In genomic region chr10:112448903-112449302, GRCh38 we compare ENCODE assay signal across 13 cellular contexts. TPM values are rescaled to one million over a fixed set of nuclear protein-coding genes. Genes with fewer than 3 reads are reported as not detected.
DNase-seq lines count a peak whose midpoint lies in the region; ATAC-seq, FAIRE-seq and TF ChIP-seq lines count a peak whose summit lies in the region.
"Had no signal": no experiment of that assay in that cellular context is flagged by ENCODE, and none has a peak within 500 bp of the region (broad histone marks: within the 10 kb centered on the region; RNA-seq: fewer than 3 reads in every experiment).

No MANE protein-coding gene starts in this region.

- peak overlapping the region; percentile 12 for H3K4me3 Mint-ChIP-seq in activated naive CD4-positive, alpha-beta T cell treated with anti-CD3 and anti-CD28 coated beads, Interleukin-2, amount 10 ng/mL, durations not matched to agents 7 days and 5 days
- H3K4me3 Mint-ChIP-seq in stimulated activated naive CD8-positive, alpha-beta T cell treated with anti-CD3 and anti-CD28 coated beads, Interleukin-15, amount 100 ng/mL, for 72 hours, result peak overlapping the region; percentile 44 to 97

- no TSS peak for BruUV-seq in GM12878 (replicated peaks; lab: Mats Ljungman, UMichigan)

- no peak for ATAC-seq in GM12878
- no peak for ATAC-seq in stimulated activated naive CD8-positive, alpha-beta T cell treated with anti-CD3 and anti-CD28 coated beads, Interleukin-15, amount 100 ng/mL, for 72 hours
- no peak for ATAC-seq in GM21529 (IDR thresholded peaks at IDR 0.05; ENCODE audit: unreplicated experiment)
- no peak for ATAC-seq in HG02870 (IDR thresholded peaks at IDR 0.05; ENCODE audit: unreplicated experiment)
- ATAC-seq: lower lobe of right lung had no signal

- H3K27me3 Mint-ChIP-seq in activated naive CD4-positive, alpha-beta T cell treated with anti-CD3 and anti-CD28 coated beads, Interleukin-2, amount 10 ng/mL, durations not matched to agents 7 days and 5 days, result no peaks in the 10 kb centered on the region
- no peaks in the 10 kb centered on the region for H3K27me3 Mint-ChIP-seq in stimulated activated naive CD8-positive, alpha-beta T cell treated with anti-CD3 and anti-CD28 coated beads, Interleukin-15, amount 100 ng/mL, for 72 hours

- H3K4me2 ChIP-seq in GM12878 (ENCODE audit: control insufficient read depth, insufficient read depth), result peak overlapping the region; percentile 80

- intact Hi-C loops in GM12878 (cut with micrococcal nuclease; ENCODE audit: unreplicated experiment), result loop anchor here (5.0 kb wide), 1 partner anchor 72 kb away; no protein-coding TSS in a partner anchor

- CTCF ChIA-PET in activated naive CD4-positive, alpha-beta T cell treated with anti-CD3 and anti-CD28 coated beads, Interleukin-2, amount 10 ng/mL, durations not matched to agents 7 days and 5 days (lab: Charles Lee), result interaction anchor here (1.3 to 1.7 kb wide), 2 partner anchors 8 to 23 kb away, joined by 3 to 4 read pairs; no protein-coding TSS in a partner anchor
- CTCF ChIA-PET in GM12878 (lab: Yijun Ruan, JAX), result interaction anchor here (1.1 to 1.6 kb wide), 3 partner anchors 14 to 23 kb away, joined by 4 to 9 read pairs (median 8); no protein-coding TSS in a partner anchor

- peaks cover 22% of the 10 kb centered on the region for H3K36me3 Mint-ChIP-seq in activated naive CD4-positive, alpha-beta T cell treated with anti-CD3 and anti-CD28 coated beads, Interleukin-2, amount 10 ng/mL, durations not matched to agents 7 days and 5 days

- no peak overlapping the region for H3K27ac ChIP-seq in GM12878 (ENCODE audit: control insufficient read depth, insufficient read depth)
- H3K27ac ChIP-seq: colonic mucosa, lower lobe of right lung, parathyroid adenoma, uterus had no signal

- TF ChIP-seq CTCF in GM12878 (IDR thresholded peaks at IDR 0.05 in 2 of 3, conservative IDR thresholded peaks at IDR 0.05 in 1 of 3; ENCODE audit: control insufficient read depth in 2 of 3, extremely low read depth in 1 of 3, insufficient read depth in 1 of 3, low read depth in 3 of 3, low read length in 3 of 3), result no peak

- H3K27me3 ChIP-seq in GM12878 (replicated peaks in 1 of 2; ENCODE audit: control insufficient read depth in 2 of 2, insufficient read depth in 2 of 2, low read length in 1 of 2), result no peaks in the 10 kb centered on the region
- H3K27me3 ChIP-seq: colonic mucosa, uterus had no signal

- H3K9ac ChIP-seq in GM12878 (ENCODE audit: control insufficient read depth, insufficient read depth, low read length), result no peak overlapping the region
- H3K9ac ChIP-seq: parathyroid adenoma had no signal

- H2AFZ ChIP-seq in GM12878 (ENCODE audit: control insufficient read depth, low read depth, low read length), result no peak overlapping the region
- H2AFZ ChIP-seq: parathyroid adenoma had no signal

- RAD21 ChIA-PET in GM12878 (lab: Charles Lee; ENCODE audit: unreplicated experiment), result no interaction called here

- no peaks in the 10 kb centered on the region; the same call in 1 of the 2 replicates for H4K20me1 ChIP-seq in GM12878 (ENCODE audit: control insufficient read depth, insufficient read depth)

- SMC1A ChIA-PET in GM12878 (lab: Charles Lee; ENCODE audit: uncharacterized antibody, unreplicated experiment), result no interaction called here

- peaks cover 0 to 5% of the 10 kb centered on the region in 2 experiments; a peak in 2 of 4 replicates for H3K36me3 ChIP-seq in GM12878 (ENCODE audit: control insufficient read depth in 2 of 2, insufficient read depth in 2 of 2, low read length in 1 of 2)
- H3K36me3 ChIP-seq: colonic mucosa, uterus had no signal

- TF ChIP-seq POLR2A in GM12878 (IDR thresholded peaks at IDR 0.05; ENCODE audit: low read depth, low read length), result no peak

- no peak for TF ChIP-seq EP300 in GM12878 (IDR thresholded peaks at IDR 0.05; ENCODE audit: borderline replicate concordance in 1 of 2, control insufficient read depth in 1 of 2, low read depth in 2 of 2, low read length in 2 of 2)

- TF ChIP-seq RAD21 in GM12878 (IDR thresholded peaks at IDR 0.05; ENCODE audit: insufficient read depth, low read depth, low read length), result no peak

- no peak overlapping the region for H3K27ac Mint-ChIP-seq in activated naive CD4-positive, alpha-beta T cell treated with anti-CD3 and anti-CD28 coated beads, Interleukin-2, amount 10 ng/mL, durations not matched to agents 7 days and 5 days
- H3K27ac Mint-ChIP-seq in stimulated activated naive CD8-positive, alpha-beta T cell treated with anti-CD3 and anti-CD28 coated beads, Interleukin-15, amount 100 ng/mL, for 72 hours, result peak overlapping the region; percentile 37 to 67

- in situ Hi-C loops in GM12878 (cut with MboI) (no loop called here), G401 (cut with HindIII; ENCODE audit: low sequenced_read_pairs) (no loop called here)

- WGBS in GM12878 (ENCODE audit: insufficient coverage, insufficient replicate concordance, low lambda C conversion rate, missing lambda C conversion rate), result 87% methylated on average over 4 of the region's 4 CpGs

- no peaks in the 10 kb centered on the region for H3K9me3 Mint-ChIP-seq in activated naive CD4-positive, alpha-beta T cell treated with anti-CD3 and anti-CD28 coated beads, Interleukin-2, amount 10 ng/mL, durations not matched to agents 7 days and 5 days
- H3K9me3 Mint-ChIP-seq in stimulated activated naive CD8-positive, alpha-beta T cell treated with anti-CD3 and anti-CD28 coated beads, Interleukin-15, amount 100 ng/mL, for 72 hours, result no peaks in the 10 kb centered on the region

- no peak for FAIRE-seq in GM12878 (lab: Jason Lieb, UNC)

- H3K4me1 ChIP-seq in GM12878 (ENCODE audit: control insufficient read depth, insufficient read depth, low read length), result peaks cover 8% of the 10 kb centered on the region
- H3K4me1 ChIP-seq: uterus had no signal

- H3K4me3 ChIP-seq in GM12878, result no peak overlapping the region
- H3K4me3 ChIP-seq: colonic mucosa, uterus had no signal

- DNase-seq in activated naive CD4-positive, alpha-beta T cell treated with anti-CD3 and anti-CD28 coated beads, Interleukin-2, amount 10 ng/mL, durations not matched to agents 7 days and 5 days, result no peak
- DNase-seq in activated naive CD4-positive, alpha-beta T cell treated with anti-CD3 and anti-CD28 coated beads, Interleukin-2, amount 50 U/mL, for 16 hours, result no peak
- DNase-seq in NOMO-1 (lab: John Stamatoyannopoulos, UW; ENCODE audit: unreplicated experiment in 2 of 2), result peak; percentile 20 to 61
- no peak for DNase-seq in GM12878 (ENCODE audit: low read depth, low spot score)
- DNase-seq in stimulated activated naive CD8-positive, alpha-beta T cell treated with anti-CD3 and anti-CD28 coated beads, Interleukin-15, amount 100 ng/mL, for 72 hours, result no peak
- no peak for DNase-seq in G401 (ENCODE audit: low spot score)
- DNase-seq: colonic mucosa, lower lobe of right lung, NCI-H1930, uterus had no signal

- H3K4me1 Mint-ChIP-seq in activated naive CD4-positive, alpha-beta T cell treated with anti-CD3 and anti-CD28 coated beads, Interleukin-2, amount 10 ng/mL, durations not matched to agents 7 days and 5 days, result peaks cover 35% of the 10 kb centered on the region
- H3K4me1 Mint-ChIP-seq in stimulated activated naive CD8-positive, alpha-beta T cell treated with anti-CD3 and anti-CD28 coated beads, Interleukin-15, amount 100 ng/mL, for 72 hours, result peaks cover 34% of the 10 kb centered on the region

- peaks cover 55% of the 10 kb centered on the region for H3K79me2 ChIP-seq in GM12878 (ENCODE audit: control insufficient read depth, insufficient read depth, low read length)

- POLR2A ChIA-PET in GM12878 (lab: Charles Lee), result no interaction called here

- H3K9me3 ChIP-seq in GM12878 (replicated peaks; ENCODE audit: control insufficient read depth, insufficient read depth, low read length), result no peaks in the 10 kb centered on the region
- H3K9me3 ChIP-seq: colonic mucosa, lower lobe of right lung, uterus had no signal

RNA-seq across cellular contexts. Expression of gene VTI1A, which starts 1.9 kb away (rescaled TPM):
- total RNA-seq in GM12878 (2013; cell fraction: nucleolus; rRNA removed), result 189 and 219 TPM in 2 replicates
- total RNA-seq in GM12878 (2014; rRNA removed), result 31.5 and 37.0 TPM in 2 replicates
- 31.0 and 32.2 TPM in 2 replicates for total RNA-seq in GM12878 (2014; rRNA removed; fragmentation: Illumina TruSeq; extraction: Trizol)
- 30.1 and 35.1 TPM in 2 replicates for total RNA-seq in GM12878 (2021)
- polyA plus RNA-seq in GM12878 (2011; ENCODE audit: low read depth), result 9.3 TPM
- 21.5 and 28.9 TPM in 2 replicates for polyA plus RNA-seq in GM12878 (2011; rRNA removed)
- 14.6 and 17.1 TPM in 2 replicates for polyA plus RNA-seq in GM12878 (2011; cell fraction: cytosol; rRNA removed)
- 27.4 and 30.5 TPM in 2 replicates for polyA plus RNA-seq in GM12878 (2011; cell fraction: nucleus; rRNA removed)
- polyA plus RNA-seq in GM12878 (2012), result 13.1 and 13.5 TPM in 2 replicates
- 23.4 and 25.9 TPM in 2 replicates for polyA plus RNA-seq in GM12878 (2014; fragmentation: Illumina TruSeq; extraction: Trizol)
- polyA plus RNA-seq in GM12878 (2014; fragmentation: Nextera tagmentation; extraction: Ambion mirVana), result 10 to 100 TPM; 12.4 to 12.5 TPM
- polyA plus RNA-seq in GM12878 (2014; rRNA removed), result 19.5 and 20.1 TPM in 2 replicates
- 10 to 100 TPM; 38.5 to 43.2 TPM for polyA plus RNA-seq in GM12878 (2016; fragmentation: Nextera tagmentation; extraction: Ambion mirVana)
- polyA minus RNA-seq in GM12878 (2011; rRNA and poly(A)+ RNA removed), result 22.7 and 31.1 TPM in 2 replicates
- 8.2 and 8.6 TPM in 2 replicates for polyA minus RNA-seq in GM12878 (2011; cell fraction: cytosol; rRNA and poly(A)+ RNA removed)
- polyA minus RNA-seq in GM12878 (2011; cell fraction: nucleus; rRNA and poly(A)+ RNA removed), result 53.7 and 97.4 TPM in 2 replicates
- 22.7 and 30.5 TPM in 2 replicates for total RNA-seq in G401 (2014; rRNA removed; shearing (Covaris generic))

RNA-seq across cellular contexts. Expression of gene ZDHHC6, which starts 2.2 kb away (rescaled TPM):
- 75.3 and 76.5 TPM in 2 replicates for total RNA-seq in GM12878 (2013; cell fraction: nucleolus; rRNA removed)
- total RNA-seq in GM12878 (2014; rRNA removed) (23.8 and 28.9 TPM in 2 replicates), GM12878 (2014; rRNA removed; fragmentation: Illumina TruSeq; extraction: Trizol) (30.9 and 34.0 TPM in 2 replicates), GM12878 (2021) (28.3 and 30.9 TPM in 2 replicates)
- polyA plus RNA-seq in GM12878 (2011; ENCODE audit: low read depth), result 20.4 TPM
- polyA plus RNA-seq in GM12878 (2011; rRNA removed) (40.5 and 42.0 TPM in 2 replicates), GM12878 (2014; fragmentation: Illumina TruSeq; extraction: Trizol) (39.6 and 50.9 TPM in 2 replicates), GM12878 (2014; fragmentation: Nextera tagmentation; extraction: Ambion mirVana) (10 to 100 TPM; 29.5 to 31.8 TPM), GM12878 (2014; rRNA removed) (35.2 and 39.5 TPM in 2 replicates), GM12878 (2016; fragmentation: Nextera tagmentation; extraction: Ambion mirVana) (10 to 100 TPM; 58.2 to 59.4 TPM)
- 16.2 and 16.5 TPM in 2 replicates for polyA plus RNA-seq in GM12878 (2011; cell fraction: cytosol; rRNA removed)
- polyA plus RNA-seq in GM12878 (2011; cell fraction: nucleus; rRNA removed), result 70.3 and 87.8 TPM in 2 replicates
- 26.6 and 30.3 TPM in 2 replicates for polyA plus RNA-seq in GM12878 (2012)
- 20.0 and 21.8 TPM in 2 replicates for polyA minus RNA-seq in GM12878 (2011; rRNA and poly(A)+ RNA removed)
- polyA minus RNA-seq in GM12878 (2011; cell fraction: cytosol; rRNA and poly(A)+ RNA removed), result 7.4 and 8.6 TPM in 2 replicates
- 24.4 and 27.5 TPM in 2 replicates for polyA minus RNA-seq in GM12878 (2011; cell fraction: nucleus; rRNA and poly(A)+ RNA removed)
- 18.3 and 23.3 TPM in 2 replicates for total RNA-seq in G401 (2014; rRNA removed; shearing (Covaris generic))

Comparison
In these comparisons a context has a peak if more than half of its experiments do, and no peak if none do; other contexts are left out.
1. DNase-seq: peak in NOMO-1 (2 of 2); none in activated naive CD4-positive, alpha-beta T cell treated with anti-CD3 and anti-CD28 coated beads, Interleukin-2, amount 10 ng/mL, durations not matched to agents 7 days and 5 days (single experiment), activated naive CD4-positive, alpha-beta T cell treated with anti-CD3 and anti-CD28 coated beads, Interleukin-2, amount 50 U/mL, for 16 hours (single experiment), GM12878 (single experiment), stimulated activated naive CD8-positive, alpha-beta T cell treated with anti-CD3 and anti-CD28 coated beads, Interleukin-15, amount 100 ng/mL, for 72 hours (0 of 2) and G401 (single experiment).